Comparison of ENCODE assay signal across 8 cellular contexts in genomic region chr1:223843934-223844333, GRCh38. TPM values are rescaled to one million over a fixed set of nuclear protein-coding genes. Genes with fewer than 3 reads are reported as not detected.
DNase-seq lines count a peak whose midpoint lies in the region; ATAC-seq and TF ChIP-seq lines count a peak whose summit lies in the region.

No MANE protein-coding gene starts in this region.

- POLR2A ChIA-PET in activated CD8-positive, alpha-beta T cell treated with anti-CD3 and anti-CD28 coated beads for 36 hours (lab: Charles Lee) = interaction anchor here (1.2 to 6.5 kb wide), 4 partner anchors 9 to 61 kb away, joined by 4 to 83 read pairs (median 13); no protein-coding TSS in a partner anchor

- H3K36me3 ChIP-seq in tibial artery = no peaks in the 10 kb centered on the region

- H3K4me3 Mint-ChIP-seq in activated naive CD4-positive, alpha-beta T cell treated with anti-CD3 and anti-CD28 coated beads, Interleukin-2, amount 10 ng/mL, durations not matched to agents 7 days and 5 days = peak overlapping the region; percentile 95
- H3K4me3 Mint-ChIP-seq in activated CD8-positive, alpha-beta T cell treated with anti-CD3 and anti-CD28 coated beads for 36 hours = peak overlapping the region; percentile 97
- peak overlapping the region; percentile 92 to 97 (median 93) for H3K4me3 Mint-ChIP-seq in immature natural killer cell

- intact Hi-C loops in activated CD8-positive, alpha-beta T cell treated with anti-CD3 and anti-CD28 coated beads for 36 hours (cut with micrococcal nuclease) = no loop called here
- intact Hi-C loops in tibial artery (cut with DNase I; ENCODE audit: low total_unique reads) = no loop called here

- peak overlapping the region; percentile 89 to 94 for H3K4me3 ChIP-seq in tibial artery

- no peaks in the 10 kb centered on the region for H3K27me3 Mint-ChIP-seq in activated naive CD4-positive, alpha-beta T cell treated with anti-CD3 and anti-CD28 coated beads, Interleukin-2, amount 10 ng/mL, durations not matched to agents 7 days and 5 days
- H3K27me3 Mint-ChIP-seq in activated CD8-positive, alpha-beta T cell treated with anti-CD3 and anti-CD28 coated beads for 36 hours = no peaks in the 10 kb centered on the region
- peaks cover 9 to 24% (median 13%) of the 10 kb centered on the region in 3 donors for H3K27me3 Mint-ChIP-seq in immature natural killer cell (ENCODE audit: low read depth in 3 of 3)

- H3K4me1 ChIP-seq in tibial artery = peaks cover 0 to 62% (median 19%) of the 10 kb centered on the region in 4 donors

- H3K27ac Mint-ChIP-seq in activated naive CD4-positive, alpha-beta T cell treated with anti-CD3 and anti-CD28 coated beads, Interleukin-2, amount 10 ng/mL, durations not matched to agents 7 days and 5 days = peak overlapping the region; percentile 50
- peak overlapping the region; percentile 99 for H3K27ac Mint-ChIP-seq in activated CD8-positive, alpha-beta T cell treated with anti-CD3 and anti-CD28 coated beads for 36 hours
- H3K27ac Mint-ChIP-seq in immature natural killer cell = peak overlapping the region; percentile 5 to 98 (median 94)

- no peak for DNase-seq in activated naive CD4-positive, alpha-beta T cell treated with anti-CD3 and anti-CD28 coated beads, Interleukin-2, amount 10 ng/mL, durations not matched to agents 7 days and 5 days
- no peak for DNase-seq in activated naive CD4-positive, alpha-beta T cell (lab: John Stamatoyannopoulos, UW)
- DNase-seq in activated CD8-positive, alpha-beta T cell treated with anti-CD3 and anti-CD28 coated beads for 36 hours = peak; percentile 19
- peak in 1 of 3 donors; percentile 23 for DNase-seq in immature natural killer cell
- no peak for DNase-seq in tibial artery
- DNase-seq in stimulated activated CD4-positive, alpha-beta T cell treated with anti-CD3 and anti-CD28 coated beads, Interleukin-15, amount 100 ng/mL, for 24 hours = no peak
- DNase-seq in HK-2 (ENCODE audit: unreplicated experiment) = no peak
- no peak for DNase-seq in omental fat pad (ENCODE audit: low spot score)

- H3K9me3 ChIP-seq in tibial artery = no peaks in the 10 kb centered on the region

- H3K27ac ChIP-seq in tibial artery = peak overlapping the region; percentile 99 to 100

- peaks cover 6% of the 10 kb centered on the region for H3K36me3 Mint-ChIP-seq in activated naive CD4-positive, alpha-beta T cell treated with anti-CD3 and anti-CD28 coated beads, Interleukin-2, amount 10 ng/mL, durations not matched to agents 7 days and 5 days
- H3K36me3 Mint-ChIP-seq in activated CD8-positive, alpha-beta T cell treated with anti-CD3 and anti-CD28 coated beads for 36 hours (ENCODE audit: low read depth) = peaks cover 14% of the 10 kb centered on the region
- no peaks in the 10 kb centered on the region for H3K36me3 Mint-ChIP-seq in immature natural killer cell

- TF ChIP-seq CTCF in activated CD8-positive, alpha-beta T cell treated with anti-CD3 and anti-CD28 coated beads for 36 hours (IDR thresholded peaks at IDR 0.05) = no peak
- no peak for TF ChIP-seq CTCF in tibial artery (IDR thresholded peaks at IDR 0.05)
- TF ChIP-seq CTCF in omental fat pad (IDR thresholded peaks at IDR 0.05) = no peak

- CTCF ChIA-PET in activated naive CD4-positive, alpha-beta T cell treated with anti-CD3 and anti-CD28 coated beads, Interleukin-2, amount 10 ng/mL, durations not matched to agents 7 days and 5 days (lab: Charles Lee) = interaction anchor here (1.5 to 1.8 kb wide), 2 partner anchors 95 to 131 kb away, joined by 3 to 4 read pairs; no protein-coding TSS in a partner anchor
- CTCF ChIA-PET in activated CD8-positive, alpha-beta T cell treated with anti-CD3 and anti-CD28 coated beads for 36 hours (lab: Charles Lee) = interaction anchor here (2.2 to 4.4 kb wide), 3 partner anchors 9 to 32 kb away, joined by 9 to 22 read pairs (median 11); no protein-coding TSS in a partner anchor

- peaks cover 46% of the 10 kb centered on the region for H3K4me1 Mint-ChIP-seq in activated naive CD4-positive, alpha-beta T cell treated with anti-CD3 and anti-CD28 coated beads, Interleukin-2, amount 10 ng/mL, durations not matched to agents 7 days and 5 days
- H3K4me1 Mint-ChIP-seq in activated CD8-positive, alpha-beta T cell treated with anti-CD3 and anti-CD28 coated beads for 36 hours (ENCODE audit: low read depth) = peaks cover 43% of the 10 kb centered on the region
- peaks cover 31 to 50% of the 10 kb centered on the region in 2 donors for H3K4me1 Mint-ChIP-seq in immature natural killer cell

- H3K9me3 Mint-ChIP-seq in activated naive CD4-positive, alpha-beta T cell treated with anti-CD3 and anti-CD28 coated beads, Interleukin-2, amount 10 ng/mL, durations not matched to agents 7 days and 5 days = no peaks in the 10 kb centered on the region
- H3K9me3 Mint-ChIP-seq in activated CD8-positive, alpha-beta T cell treated with anti-CD3 and anti-CD28 coated beads for 36 hours = no peaks in the 10 kb centered on the region
- H3K9me3 Mint-ChIP-seq in immature natural killer cell = no peaks in the 10 kb centered on the region

- ATAC-seq in activated CD8-positive, alpha-beta T cell treated with anti-CD3 and anti-CD28 coated beads for 36 hours = no peak
- ATAC-seq in omental fat pad (ENCODE audit: low FRiP score) = no peak

- H3K27me3 ChIP-seq in tibial artery = no peaks in the 10 kb centered on the region

RNA-seq across cellular contexts. Expression of gene TP53BP2, which starts 1.8 kb away (rescaled TPM):
- total RNA-seq in activated CD8-positive, alpha-beta T cell treated with anti-CD3 and anti-CD28 coated beads for 36 hours = 10 to 100 TPM; 28.3 to 34.5 TPM
- 10 to 100 TPM in 1 of 3 donors, 1 to 10 TPM in 2; 3.5 to 16.7 (median 5.2) TPM for polyA plus RNA-seq in immature natural killer cell
- 10 to 100 TPM; 33.7 to 65.9 (median 48.6) TPM for total RNA-seq in omental fat pad
